ENCODE assay signal across 25 cellular contexts in the genomic region with DNA sequence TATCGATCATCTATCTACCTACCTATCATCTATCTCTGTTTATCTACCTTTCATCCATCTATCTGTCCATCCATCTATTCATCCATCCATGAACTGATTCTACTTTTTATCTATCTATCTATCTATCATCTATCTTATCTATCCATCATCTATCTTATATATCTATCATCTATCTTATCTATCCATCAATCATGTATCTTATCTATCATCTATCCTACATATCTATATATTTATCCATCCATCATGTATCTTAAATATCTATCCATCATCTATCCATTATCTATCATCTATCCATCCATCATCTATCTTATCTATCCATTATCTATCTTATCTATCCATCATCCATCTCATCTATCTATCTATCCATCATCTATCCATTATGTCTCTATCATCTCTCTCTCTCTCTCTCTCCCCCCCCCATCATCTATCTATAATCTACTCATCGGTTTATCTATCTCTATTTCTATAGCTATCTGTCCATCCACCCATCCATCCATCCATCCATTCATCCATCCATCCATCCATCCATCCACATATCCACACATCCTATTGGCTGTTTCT. TPM values are rescaled to one million over a fixed set of nuclear protein-coding genes. Genes with fewer than 3 reads are reported as not detected.
A peak's percentile ranks its signal among the peaks of the same experiment; 100 is the strongest.
DNase-seq lines count a peak whose midpoint lies in the region; ATAC-seq, FAIRE-seq and TF ChIP-seq lines count a peak whose summit lies in the region.
"Had no signal": no experiment of that assay in that cellular context is flagged by ENCODE, and none has a peak within 500 bp of the region (broad histone marks: within the 10 kb centered on the region; RNA-seq: fewer than 3 reads in every experiment).

No MANE protein-coding gene starts in this region.

- H2AFZ ChIP-seq in K562 (ENCODE audit: low read depth, low read length) = no peak overlapping the region
- H2AFZ ChIP-seq: GM23248 had no signal

- no peaks in the 10 kb centered on the region for H3K4me1 Mint-ChIP-seq in activated T-cell treated with anti-CD3 and anti-CD28 coated beads, Interleukin-2, amount 50 U/mL, for 72 hours (ENCODE audit: low read depth)
- no peaks in the 10 kb centered on the region for H3K4me1 Mint-ChIP-seq in T-helper 2 cell treated with Interferon-gamma antibody and Interleukin-4, amounts not matched to agents 5 μg/mL and 100 μg/mL, for 36 hours (ENCODE audit: low read depth)
- H3K4me1 Mint-ChIP-seq: CD4-positive, CD25-positive, alpha-beta regulatory T cell had no signal

- ATAC-seq in activated T-cell treated with anti-CD3 and anti-CD28 coated beads, Interleukin-2, amount 50 U/mL, for 72 hours (replicated peaks in 1 of 2) = no peak
- no peak for ATAC-seq in K562
- ATAC-seq: CD8-positive, alpha-beta T cell; GM12878; HCT116 had no signal

- H3K4me1 ChIP-seq in K562 (replicated peaks in 1 of 2; ENCODE audit: control insufficient read depth in 2 of 2, insufficient read depth in 2 of 2, low read length in 2 of 2) = peaks cover 0 to 3% of the 10 kb centered on the region in 2 experiments; a peak in 2 of 5 replicates
- no peaks in the 10 kb centered on the region for H3K4me1 ChIP-seq in kidney (ENCODE audit: control insufficient read depth in 1 of 2, insufficient read depth in 1 of 2, low read depth in 1 of 2, low read length in 2 of 2)
- H3K4me1 ChIP-seq: BLaER1 had no signal

- DNase-seq in activated T-cell treated with anti-CD3 and anti-CD28 coated beads, Interleukin-2, amount 50 U/mL, for 72 hours = no peak
- no peak for DNase-seq in activated T-cell treated with anti-CD3 and anti-CD28 coated beads, Interleukin-2, amount 50 U/mL, for 1 hour
- DNase-seq in K562 (ENCODE audit: extremely low read depth in 1 of 4, low spot score in 3 of 4) (no peak), kidney (no peak), NCI-H774 (lab: John Stamatoyannopoulos, UW) (no peak), caudate nucleus (lab: John Stamatoyannopoulos, UW) (no peak)
- DNase-seq in T-helper 2 cell treated with Interferon-gamma antibody and Interleukin-4, amounts not matched to agents 5 μg/mL and 100 μg/mL, for 36 hours (ENCODE audit: low spot score) = no peak
- DNase-seq: ACHN; Caco-2; CD4-positive, CD25-positive, alpha-beta regulatory T cell; CD8-positive, alpha-beta T cell; DMS 273 treated with DMSO at 0.1 percent for 48 hours; DMS79; EL; GDM1; GM23248; H9; HFFc6 had no signal

- no peak overlapping the region for H3K9ac ChIP-seq in K562 (ENCODE audit: insufficient read depth in 1 of 2, low read depth in 2 of 2, low read length in 2 of 2)
- no peak overlapping the region for H3K9ac ChIP-seq in kidney (ENCODE audit: low read length in 2 of 2)
- H3K9ac ChIP-seq: BLaER1, GM23248 had no signal

- intact Hi-C loops in K562 (cut with micrococcal nuclease) = no loop called here
- intact Hi-C loops in kidney (cut with DNase I) = no loop called here

- H3K4me3 ChIP-seq in K562 (no peak overlapping the region), kidney (ENCODE audit: low read length in 2 of 2) (no peak overlapping the region)
- H3K4me3 ChIP-seq: BLaER1, GM12878, GM23248 had no signal

- no peaks in the 10 kb centered on the region for H3K79me2 ChIP-seq in K562 (ENCODE audit: control insufficient read depth, insufficient read depth, low read length)

- H4K20me1 ChIP-seq in K562 (replicated peaks; ENCODE audit: control insufficient read depth, insufficient read depth, low read length) = no peaks in the 10 kb centered on the region
- H4K20me1 ChIP-seq: BLaER1 had no signal

- H3K36me3 Mint-ChIP-seq in activated T-cell treated with anti-CD3 and anti-CD28 coated beads, Interleukin-2, amount 50 U/mL, for 72 hours (ENCODE audit: insufficient read depth in 2 of 2) = peaks cover 2 to 3% of the 10 kb centered on the region in 2 donors
- H3K36me3 Mint-ChIP-seq in T-helper 2 cell treated with Interferon-gamma antibody and Interleukin-4, amounts not matched to agents 5 μg/mL and 100 μg/mL, for 36 hours (ENCODE audit: low read depth) = no peaks in the 10 kb centered on the region
- H3K36me3 Mint-ChIP-seq: CD4-positive, CD25-positive, alpha-beta regulatory T cell; CD8-positive, alpha-beta T cell had no signal

- H3K9me3 Mint-ChIP-seq in activated T-cell treated with anti-CD3 and anti-CD28 coated beads, Interleukin-2, amount 50 U/mL, for 72 hours = peaks cover 0 to 7% of the 10 kb centered on the region in 2 donors
- no peaks in the 10 kb centered on the region for H3K9me3 Mint-ChIP-seq in T-helper 2 cell treated with Interferon-gamma antibody and Interleukin-4, amounts not matched to agents 5 μg/mL and 100 μg/mL, for 36 hours
- H3K9me3 Mint-ChIP-seq: CD8-positive, alpha-beta T cell; HFFc6 had no signal

- FAIRE-seq in K562 (lab: Jason Lieb, UNC) = no peak
- peak; percentile 6 for FAIRE-seq in kidney (lab: Jason Lieb, UNC)
- FAIRE-seq: A204.1, GM12878, GM19239 had no signal

- no TSS peak for BruUV-seq in K562 (replicated peaks; lab: Mats Ljungman, UMichigan)

- POLR2A ChIA-PET in K562 (lab: Yijun Ruan, JAX) = no interaction called here

- H3K27me3 Mint-ChIP-seq in activated T-cell treated with anti-CD3 and anti-CD28 coated beads, Interleukin-2, amount 50 U/mL, for 72 hours (ENCODE audit: low read depth) = peaks cover 8% of the 10 kb centered on the region
- H3K27me3 Mint-ChIP-seq in T-helper 2 cell treated with Interferon-gamma antibody and Interleukin-4, amounts not matched to agents 5 μg/mL and 100 μg/mL, for 36 hours (ENCODE audit: low read depth) = no peaks in the 10 kb centered on the region
- H3K27me3 Mint-ChIP-seq: CD4-positive, CD25-positive, alpha-beta regulatory T cell had no signal

- in situ Hi-C loops in K562 (cut with MboI) = no loop called here

- CTCF ChIA-PET in K562 (lab: Yijun Ruan, JAX; ENCODE audit: low intra/inter-chr PET ratio) = no interaction called here

- no peak for TF ChIP-seq EP300 in K562 (IDR thresholded peaks at IDR 0.05; ENCODE audit: low read length)

- no peak overlapping the region for H3K4me3 Mint-ChIP-seq in activated T-cell treated with anti-CD3 and anti-CD28 coated beads, Interleukin-2, amount 50 U/mL, for 72 hours
- no peak overlapping the region for H3K4me3 Mint-ChIP-seq in T-helper 2 cell treated with Interferon-gamma antibody and Interleukin-4, amounts not matched to agents 5 μg/mL and 100 μg/mL, for 36 hours
- H3K4me3 Mint-ChIP-seq: CD4-positive, CD25-positive, alpha-beta regulatory T cell; CD8-positive, alpha-beta T cell; H9; HFFc6 had no signal

- H3K27ac ChIP-seq in K562 (ENCODE audit: extremely low read depth, low read depth, low read length) = no peak overlapping the region
- H3K27ac ChIP-seq in kidney (ENCODE audit: low read depth in 2 of 2, low read length in 2 of 2) = no peak overlapping the region
- H3K27ac ChIP-seq in caudate nucleus (ENCODE audit: low read depth, low read length) = no peak overlapping the region
- H3K27ac ChIP-seq: 22Rv1, BLaER1, C4-2B, GM23248 had no signal

- TF ChIP-seq CTCF in K562 (IDR thresholded peaks at IDR 0.05 in 2 of 3, conservative IDR thresholded peaks at IDR 0.05 in 1 of 3; ENCODE audit: insufficient read depth in 2 of 3, low read depth in 1 of 3, low read length in 3 of 3) (no peak), kidney (IDR thresholded peaks at IDR 0.05; ENCODE audit: borderline replicate concordance, extremely low read depth, insufficient read depth) (no peak)

- TF ChIP-seq RAD21 in K562 (CRISPR knock-in tag; conservative IDR thresholded peaks at IDR 0.05 in 1 of 2, IDR thresholded peaks at IDR 0.05 in 1 of 2) = no peak

- no peaks in the 10 kb centered on the region for H3K9me1 ChIP-seq in K562 (ENCODE audit: control insufficient read depth, insufficient read depth, low read length)

- WGBS in K562 (ENCODE audit: insufficient coverage, low coverage, missing lambda C conversion rate) = 33% methylated on average over 1 of the region's 2 CpGs

- H3K4me2 ChIP-seq in K562 (ENCODE audit: insufficient read depth, low read length) = no peak overlapping the region
- H3K4me2 ChIP-seq: BLaER1 had no signal

- no peaks in the 10 kb centered on the region for H3K36me3 ChIP-seq in K562 (ENCODE audit: control insufficient read depth, insufficient read depth, low read length)
- H3K36me3 ChIP-seq in kidney (ENCODE audit: control insufficient read depth in 1 of 2, insufficient read depth in 2 of 2, low read length in 2 of 2) = no peaks in the 10 kb centered on the region

- peaks cover under 1% of the 10 kb centered on the region; the same call in 1 of the 2 replicates for H3K9me3 ChIP-seq in K562 (replicated peaks; ENCODE audit: control insufficient read depth, insufficient read depth, low read depth, low read length)
- no peaks in the 10 kb centered on the region for H3K9me3 ChIP-seq in kidney (ENCODE audit: control insufficient read depth in 1 of 2, low read length in 2 of 2)
- H3K9me3 ChIP-seq: Caco-2 had no signal

- H3K27me3 ChIP-seq in K562 (ENCODE audit: control insufficient read depth in 2 of 2, insufficient read depth in 2 of 2, low read length in 2 of 2) = no peaks in the 10 kb centered on the region; a peak in 1 of 5 replicates
- H3K27me3 ChIP-seq: BLaER1 had no signal

- TF ChIP-seq POLR2A in K562 (conservative IDR thresholded peaks at IDR 0.05) = no peak

- H3K27ac Mint-ChIP-seq in activated T-cell treated with anti-CD3 and anti-CD28 coated beads, Interleukin-2, amount 50 U/mL, for 72 hours = peak overlapping the region; percentile 78
- no peak overlapping the region for H3K27ac Mint-ChIP-seq in T-helper 2 cell treated with Interferon-gamma antibody and Interleukin-4, amounts not matched to agents 5 μg/mL and 100 μg/mL, for 36 hours
- H3K27ac Mint-ChIP-seq: CD4-positive, CD25-positive, alpha-beta regulatory T cell; CD8-positive, alpha-beta T cell; H9; HFFc6 had no signal

RNA-seq across cellular contexts. Expression of a gene that starts 20.9 kb away (rescaled TPM):
- total RNA-seq in activated T-cell treated with anti-CD3 and anti-CD28 coated beads, Interleukin-2, amount 50 U/mL, for 72 hours = 1 to 10 TPM; 1.5 to 2.4 TPM
- total RNA-seq in K562 (2011; cell fraction: chromatin; rRNA removed; ENCODE audit: low replicate concordance) = 0.28 TPM in 1 of 2 replicates, not detected in the other
- not detected in 2 replicates for total RNA-seq in K562 (2011; cell fraction: nucleolus; rRNA removed)
- total RNA-seq in K562 (2011; cell fraction: nucleoplasm; rRNA removed) = 0.07 and 0.31 TPM in 2 replicates
- total RNA-seq in K562 (2014; rRNA removed) (0.04 and 0.05 TPM in 2 replicates), K562 (2014; rRNA removed; fragmentation: Illumina TruSeq; extraction: Trizol) (0.07 and 0.29 TPM in 2 replicates), K562 (2015; rRNA removed; fragmentation: Illumina TruSeq; extraction: Trizol) (0.11 TPM in 2 replicates), K562 (2021) (0.13 and 0.16 TPM in 2 replicates), kidney (106 TPM)
- polyA plus RNA-seq in K562 (2011; rRNA removed) (0.06 and 0.11 TPM in 2 replicates), K562 (2014; fragmentation: Illumina TruSeq; extraction: Trizol) (0.06 and 0.15 TPM in 2 replicates), K562 (2014; fragmentation: Nextera tagmentation; extraction: Ambion mirVana) (under 1 TPM; 0.22 to 0.23 TPM), K562 (2014; rRNA removed) (1.3 TPM in 1 of 2 replicates, not detected in the other), kidney (ENCODE audit: insufficient read depth, low read depth, low replicate concordance) (35.4 TPM)
- 0.04 and 0.25 TPM in 2 replicates for polyA plus RNA-seq in K562 (2011; cell fraction: cytosol; rRNA removed)
- polyA plus RNA-seq in K562 (2011; cell fraction: nucleus; rRNA removed) = 0.16 and 0.20 TPM in 2 replicates
- 0.21 and 0.89 TPM in 2 replicates for polyA plus RNA-seq in K562 (2012)
- polyA minus RNA-seq in K562 (2011; rRNA and poly(A)+ RNA removed) = 0.03 and 0.04 TPM in 2 replicates
- polyA minus RNA-seq in K562 (2011; cell fraction: cytosol; rRNA and poly(A)+ RNA removed) = not detected in 2 replicates
- polyA minus RNA-seq in K562 (2011; cell fraction: nucleus; rRNA and poly(A)+ RNA removed) = 0.13 TPM in 1 of 2 replicates, not detected in the other

Comparison
In these comparisons a context has a peak if more than half of its experiments do, and no peak if none do; other contexts are left out.
1. RNA of a gene that starts 20.9 kb away (total RNA-seq): 106 TPM in kidney (single experiment); 1.5 to 2.4 TPM in activated T-cell treated with anti-CD3 and anti-CD28 coated beads, Interleukin-2, amount 50 U/mL, for 72 hours and 0.04 to 0.31 TPM in K562; every median in the first group is over 10 times any median in the second.